ENCODE assay signal across 8 cellular contexts in genomic region chrX:152637649-152638442, GRCh38.
DNase-seq lines count a peak whose midpoint lies in the region; ATAC-seq and TF ChIP-seq lines count a peak whose summit lies in the region.

GABRQ (plus strand) TSS chrX:152637895; CDS start chrX:152638203, 308 bp downstream.

- H3K4me3 ChIP-seq in NB4 (ENCODE audit: low read depth, low read length) (no peak within 1 kb of the TSS), iPS-11a (ENCODE audit: low read depth, low read length) (peak within 1 kb of the TSS; percentile 43)

- TF ChIP-seq POLR2A in NB4 (IDR thresholded peaks at IDR 0.05; ENCODE audit: extremely low read depth, insufficient read length): no peak

- TF ChIP-seq CTCF in NB4 (IDR thresholded peaks at IDR 0.05; ENCODE audit: low read depth, low read length): no peak

- DNase-seq in COLO668 (lab: John Stamatoyannopoulos, UW; ENCODE audit: unreplicated experiment): peak; percentile 90
- DNase-seq in NB4 (ENCODE audit: low read depth): peak; percentile 7
- peak; percentile 62 for DNase-seq in T1000 (lab: John Stamatoyannopoulos, UW)
- no peak for DNase-seq in dedifferentiated amniotic fluid mesenchymal stem cell (ENCODE audit: extremely low spot score)
- no peak for DNase-seq in T-helper 1 cell
- DNase-seq in SKM-1 treated with dmso at 0.1 percent for 144 hours (lab: John Stamatoyannopoulos, UW; ENCODE audit: unreplicated experiment): no peak

- ATAC-seq in GM18907 (IDR thresholded peaks at IDR 0.05; ENCODE audit: unreplicated experiment): no peak

Comparison
In these comparisons a context has a peak if more than half of its experiments do, and no peak if none do; other contexts are left out.
1. DNase-seq: peak in COLO668 (single experiment), NB4 (single experiment) and T1000 (single experiment); none in dedifferentiated amniotic fluid mesenchymal stem cell (single experiment), T-helper 1 cell (0 of 5) and SKM-1 treated with dmso at 0.1 percent for 144 hours (single experiment).